Comparison of ENCODE assay signal across 8 cellular contexts in genomic region chr18:50374753-50375391, GRCh38. TPM values are rescaled to one million over a fixed set of nuclear protein-coding genes. Genes with fewer than 3 reads are reported as not detected.
DNase-seq lines count a peak whose midpoint lies in the region; ATAC-seq lines count a peak whose summit lies in the region.

TSS of gene SKA1 (plus strand) at chr18:50375046. CDS start at chr18:50375831, 785 bp downstream.

- peaks cover 3% of the 10 kb centered on the region for H3K27me3 Mint-ChIP-seq in dendritic cell treated with granulocyte-macrophage colony-stimulating factor and Interleukin-4, amounts not matched to agents 40 ng/mL and 50 ng/mL, for 4 days

- peak within 1 kb of the TSS; percentile 88 for H3K27ac Mint-ChIP-seq in dendritic cell treated with granulocyte-macrophage colony-stimulating factor and Interleukin-4, amounts not matched to agents 40 ng/mL and 50 ng/mL, for 4 days

- H3K9me3 Mint-ChIP-seq in dendritic cell treated with granulocyte-macrophage colony-stimulating factor and Interleukin-4, amounts not matched to agents 40 ng/mL and 50 ng/mL, for 4 days, result peaks cover 22% of the 10 kb centered on the region

- DNase-seq in C1 segment of cervical spinal cord (lab: John Stamatoyannopoulos, UW) (peak; percentile 42 to 94 (median 88)), NCI-H748 treated with DMSO at 0.1 percent for 48 hours (lab: John Stamatoyannopoulos, UW) (peak; percentile 92), left lobe of liver (ENCODE audit: low spot score) (peak; percentile 95)
- DNase-seq in activated CD4-positive, alpha-beta T cell treated with anti-CD3 and anti-CD28 coated beads, Interleukin-2, amount 50 U/mL, for 24 hours (ENCODE audit: low read depth in 1 of 2, low spot score in 1 of 2), result peak; percentile 87 to 88
- peak; percentile 86 for DNase-seq in stimulated activated CD4-positive, alpha-beta T cell treated with anti-CD3 and anti-CD28 coated beads, Interleukin-2, amount 100 ng/mL, for 4 hours (ENCODE audit: low read depth)

- H3K36me3 Mint-ChIP-seq in dendritic cell treated with granulocyte-macrophage colony-stimulating factor and Interleukin-4, amounts not matched to agents 40 ng/mL and 50 ng/mL, for 4 days (ENCODE audit: low read depth), result peaks cover 5% of the 10 kb centered on the region

- intact Hi-C loops in dendritic cell treated with granulocyte-macrophage colony-stimulating factor and Interleukin-4, amounts not matched to agents 40 ng/mL and 50 ng/mL, for 4 days (cut with micrococcal nuclease), result loop anchor here (1.0 kb wide), 1 partner anchor 109 kb away; the partner anchor contains the start of gene CFAP53

- peak within 1 kb of the TSS; percentile 73 for H3K4me3 Mint-ChIP-seq in dendritic cell treated with granulocyte-macrophage colony-stimulating factor and Interleukin-4, amounts not matched to agents 40 ng/mL and 50 ng/mL, for 4 days

- H3K4me1 Mint-ChIP-seq in dendritic cell treated with granulocyte-macrophage colony-stimulating factor and Interleukin-4, amounts not matched to agents 40 ng/mL and 50 ng/mL, for 4 days (ENCODE audit: low read depth), result peaks cover 11% of the 10 kb centered on the region

- ATAC-seq in GM19372 (IDR thresholded peaks at IDR 0.05; ENCODE audit: low read depth, unreplicated experiment) (peak; percentile 92), HG03558 (IDR thresholded peaks at IDR 0.05; ENCODE audit: extremely low read depth, unreplicated experiment) (peak; percentile 85), left lobe of liver (peak; percentile 99)

RNA-seq across cellular contexts. Expression of gene SKA1, which starts in this region (rescaled TPM):
- total RNA-seq in left lobe of liver, result 0.15 TPM

Comparison
In these comparisons a context has a peak if more than half of its experiments do, and no peak if none do; other contexts are left out.
1. Peak in every context shown above with its lines: DNase-seq and ATAC-seq.
2. Peak in DNase-seq and ATAC-seq in left lobe of liver; RNA of the gene not detected or under 1 TPM.